In genomic region chr3:45760878-45761711, GRCh38 we compare ENCODE assay signal across 8 cellular contexts. TPM values are rescaled to one million over a fixed set of nuclear protein-coding genes. Genes with fewer than 3 reads are reported as not detected.
DNase-seq lines count a peak whose midpoint lies in the region; ATAC-seq and TF ChIP-seq lines count a peak whose summit lies in the region.

No MANE protein-coding gene starts in this region.

- H3K36me3 ChIP-seq in fibroblast of lung (ENCODE audit: control insufficient read depth, insufficient read depth, low read length) (no peaks in the 10 kb centered on the region), uterus (no peaks in the 10 kb centered on the region)

- TF ChIP-seq CTCF in fibroblast of lung (conservative IDR thresholded peaks at IDR 0.05 in 1 of 2, IDR thresholded peaks at IDR 0.05 in 1 of 2; ENCODE audit: low read depth in 1 of 2, low read length in 2 of 2), result peak; percentile 81 to 87
- peak; percentile 55 to 69 (median 62) for TF ChIP-seq CTCF in nephron (IDR thresholded peaks at IDR 0.05; ENCODE audit: unreplicated experiment in 3 of 3)
- peak; percentile 66 to 78 (median 76) for TF ChIP-seq CTCF in uterus (IDR thresholded peaks at IDR 0.05)

- H3K4me3 ChIP-seq in fibroblast of lung (replicated peaks in 1 of 4; ENCODE audit: control extremely low read depth in 1 of 4, insufficient read depth in 1 of 4, low read depth in 3 of 4, low read length in 4 of 4) (no peak overlapping the region), uterus (no peak overlapping the region)

- H3K27me3 Mint-ChIP-seq in nephron (ENCODE audit: low read depth), result peaks cover 21% of the 10 kb centered on the region

- ATAC-seq in HG03025 (IDR thresholded peaks at IDR 0.05; ENCODE audit: low FRiP score, unreplicated experiment), result no peak

- H3K4me1 ChIP-seq in fibroblast of lung (ENCODE audit: control insufficient read depth, extremely low read depth, insufficient read depth, low read length), result no peaks in the 10 kb centered on the region
- no peaks in the 10 kb centered on the region for H3K4me1 ChIP-seq in uterus

- no peaks in the 10 kb centered on the region for H3K9me3 Mint-ChIP-seq in nephron

- H3K9me3 ChIP-seq in fibroblast of lung (ENCODE audit: control insufficient read depth, insufficient read depth, low read depth, low read length) (no peaks in the 10 kb centered on the region), uterus (no peaks in the 10 kb centered on the region)

- no peaks in the 10 kb centered on the region for H3K36me3 Mint-ChIP-seq in nephron (ENCODE audit: low read depth)

- no peak overlapping the region for H3K4me2 ChIP-seq in fibroblast of lung (ENCODE audit: extremely low read depth, insufficient read depth, low read length)

- no peak overlapping the region for H3K4me3 Mint-ChIP-seq in nephron

- no peak overlapping the region for H3K27ac Mint-ChIP-seq in nephron

- H3K4me1 Mint-ChIP-seq in nephron, result no peaks in the 10 kb centered on the region

- no peak overlapping the region for H2AFZ ChIP-seq in fibroblast of lung (ENCODE audit: low read length)

- no peaks in the 10 kb centered on the region for H4K20me1 ChIP-seq in fibroblast of lung (ENCODE audit: control insufficient read depth, extremely low read depth, insufficient read depth, low read length)

- no peak overlapping the region for H3K9ac ChIP-seq in fibroblast of lung (ENCODE audit: insufficient read depth, low read length)

- no peak overlapping the region for H3K27ac ChIP-seq in fibroblast of lung (ENCODE audit: insufficient read depth, low read length)
- H3K27ac ChIP-seq in uterus, result no peak overlapping the region

- DNase-seq in AML-193 (lab: John Stamatoyannopoulos, UW) (peak; percentile 44 to 67), GM19238 (ENCODE audit: insufficient read length, low spot score) (peak; percentile 76), NCI-H446 treated with DMSO at 0.1 percent for 48 hours (lab: John Stamatoyannopoulos, UW) (peak; percentile 1), fibroblast of lung (ENCODE audit: low read depth in 2 of 2) (peak; percentile 63 to 76), uterus (peak; percentile 58 to 59)
- DNase-seq in activated CD4-positive, alpha-beta T cell treated with anti-CD3 and anti-CD28 coated beads, Interleukin-2, amount 50 U/mL, for 1 hour, result peak; percentile 34

- intact Hi-C loops in uterus (cut with DNase I; ENCODE audit: low total_unique reads), result loop anchor here (5.0 kb wide), 1 partner anchor 321 kb away; no protein-coding TSS in a partner anchor

- H3K27me3 ChIP-seq in fibroblast of lung (ENCODE audit: control insufficient read depth, insufficient read depth, low read length) (peaks cover 3% of the 10 kb centered on the region), uterus (no peaks in the 10 kb centered on the region)

- no peak for TF ChIP-seq POLR2A in uterus (IDR thresholded peaks at IDR 0.05)

- no peaks in the 10 kb centered on the region for H3K79me2 ChIP-seq in fibroblast of lung (ENCODE audit: control insufficient read depth, insufficient read depth, low read length)

RNA-seq across cellular contexts. Expression of gene SLC6A20, which starts 35.2 kb away (rescaled TPM):
- not detected in 2 replicates for total RNA-seq in fibroblast of lung
- polyA plus RNA-seq in fibroblast of lung, result not detected in 2 replicates
- polyA plus RNA-seq in fibroblast of lung (2012), result not detected in 2 replicates
- not detected in 2 replicates for polyA minus RNA-seq in fibroblast of lung (ENCODE audit: low replicate concordance)
- total RNA-seq in uterus, result 1 to 10 TPM in 1 of 4 donors, not detected in 3; 2.6 TPM

Comparison
In these comparisons a context has a peak if more than half of its experiments do, and no peak if none do; other contexts are left out.
1. DNase-seq: peak in every context shown above with its lines; median percentile 76 in GM19238; 70 in fibroblast of lung; 58 in uterus; 56 in AML-193; 34 in activated CD4-positive, alpha-beta T cell treated with anti-CD3 and anti-CD28 coated beads, Interleukin-2, amount 50 U/mL, for 1 hour; 1 in NCI-H446 treated with DMSO at 0.1 percent for 48 hours.